Comparison of ENCODE assay signal across 29 cellular contexts in the genomic region with DNA sequence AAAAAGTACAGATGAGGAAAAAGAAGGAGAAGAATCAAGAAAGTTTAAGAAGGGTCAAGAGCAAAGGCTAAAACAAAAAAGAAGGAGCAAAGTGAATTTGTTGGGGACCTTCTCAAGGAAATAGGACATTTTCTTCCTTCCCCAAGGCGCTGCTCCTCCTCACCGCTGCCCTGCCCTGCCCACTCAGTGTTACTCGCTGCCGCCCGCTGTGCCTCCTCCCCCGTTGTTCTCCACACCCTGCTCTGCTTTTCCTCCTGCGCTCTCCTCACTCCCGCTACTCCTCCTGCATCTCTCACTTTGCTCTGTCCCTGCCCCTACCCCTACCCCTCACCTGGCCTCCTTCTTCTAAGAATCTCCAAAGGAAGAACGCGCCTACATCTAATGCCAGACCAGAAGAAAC.
"Had no signal": no experiment of that assay in that cellular context is flagged by ENCODE, and none has a peak within 500 bp of the region (broad histone marks: within the 10 kb centered on the region; RNA-seq: fewer than 3 reads in every experiment).

No MANE protein-coding gene starts in this region.

- H3K9me3 ChIP-seq: esophagus squamous epithelium, gastroesophageal sphincter had no signal

- H3K27ac Mint-ChIP-seq: activated CD4-positive, alpha-beta memory T cell treated with anti-CD3 and anti-CD28 coated beads, Interleukin-2, amount 10 ng/mL, durations not matched to agents 7 days and 5 days; activated CD4-positive, alpha-beta T cell treated with anti-CD3 and anti-CD28 coated beads for 36 hours; activated CD4-positive, alpha-beta T cell treated with anti-CD3 and anti-CD28 coated beads, Interleukin-2, amount 10 ng/mL, durations not matched to agents 7 days and 5 days; activated naive CD4-positive, alpha-beta T cell treated with anti-CD3 and anti-CD28 coated beads for 36 hours; activated naive CD8-positive, alpha-beta T cell; activated T-helper 1 cell treated with anti-CD3 and anti-CD28 coated beads, Interleukin-12 subunit alpha, Interleukin-12 subunit beta, Interleukin-2, Interleukin-4 antibody, amounts not matched to agents 30 ng/mL and 10 ng/mL and 1 ng/mL, durations not matched to agents 14 hours and 24 hours and 36 hours; activated T-helper 2 cell treated with anti-CD3 and anti-CD28 coated beads, Interferon-gamma antibody, Interleukin-2, Interleukin-4, amounts not matched to agents 10 μg/mL and 5 μg/mL and 100 μg/mL, durations not matched to agents 14 hours and 24 hours and 36 hours; dendritic cell treated with granulocyte-macrophage colony-stimulating factor and Interleukin-4, amounts not matched to agents 40 ng/mL and 50 ng/mL, for 4 days; effector memory CD8-positive, alpha-beta T cell had no signal

- H3K27me3 Mint-ChIP-seq: activated CD4-positive, alpha-beta memory T cell treated with anti-CD3 and anti-CD28 coated beads, Interleukin-2, amount 10 ng/mL, durations not matched to agents 7 days and 5 days; activated CD4-positive, alpha-beta T cell treated with anti-CD3 and anti-CD28 coated beads for 36 hours; activated CD4-positive, alpha-beta T cell treated with anti-CD3 and anti-CD28 coated beads, Interleukin-2, amount 10 ng/mL, durations not matched to agents 7 days and 5 days; activated naive CD8-positive, alpha-beta T cell; central memory CD8-positive, alpha-beta T cell; dendritic cell treated with granulocyte-macrophage colony-stimulating factor and Interleukin-4, amounts not matched to agents 40 ng/mL and 50 ng/mL, for 4 days; effector memory CD8-positive, alpha-beta T cell had no signal

- H3K4me3 ChIP-seq: coronary artery, esophagus squamous epithelium, gastroesophageal sphincter had no signal

- DNase-seq: activated CD4-positive, alpha-beta memory T cell treated with anti-CD3 and anti-CD28 coated beads, Interleukin-2, amount 10 ng/mL, durations not matched to agents 7 days and 5 days; activated CD4-positive, alpha-beta T cell treated with anti-CD3 and anti-CD28 coated beads for 36 hours; activated CD4-positive, alpha-beta T cell treated with anti-CD3 and anti-CD28 coated beads, Interleukin-2, amount 10 ng/mL, durations not matched to agents 7 days and 5 days; activated CD4-positive, alpha-beta T cell treated with anti-CD3 and anti-CD28 coated beads, Interleukin-2, amount 50 U/mL, for 4 hours; activated CD4-positive, CD25-positive, alpha-beta regulatory T cell; activated CD4-positive, CD25-positive, alpha-beta regulatory T cell treated with anti-CD3 and anti-CD28 coated beads, Interleukin-2, amount 50 U/mL, for 72 hours; activated CD8-positive, alpha-beta memory T cell treated with anti-CD3 and anti-CD28 coated beads, Interleukin-2, amount 50 U/mL, for 48 hours; activated effector memory CD4-positive, alpha-beta T cell treated with anti-CD3 and anti-CD28 coated beads, Interleukin-2, amount 50 U/mL, for 16 hours; activated naive CD4-positive, alpha-beta T cell treated with anti-CD3 and anti-CD28 coated beads for 36 hours; activated T-cell treated with anti-CD3 and anti-CD28 coated beads for 4 hours; activated T-cell treated with anti-CD3 and anti-CD28 coated beads, Interleukin-2, amount 50 U/mL, for 4 hours; amniotic stem cell; anterior cingulate cortex; brain microvascular endothelial cell; effector CD4-positive, alpha-beta T cell; effector memory CD8-positive, alpha-beta T cell; esophagus squamous epithelium; foreskin melanocyte; hippocampal formation; T-helper 1 cell; T-helper 2 cell had no signal

- H3K4me1 Mint-ChIP-seq: activated CD4-positive, alpha-beta memory T cell treated with anti-CD3 and anti-CD28 coated beads, Interleukin-2, amount 10 ng/mL, durations not matched to agents 7 days and 5 days; activated CD4-positive, alpha-beta T cell treated with anti-CD3 and anti-CD28 coated beads, Interleukin-2, amount 10 ng/mL, durations not matched to agents 7 days and 5 days; central memory CD8-positive, alpha-beta T cell had no signal

- H3K27ac ChIP-seq: brain microvascular endothelial cell, coronary artery, epithelial cell of prostate, esophagus squamous epithelium, gastroesophageal sphincter had no signal

- H3K9me3 Mint-ChIP-seq: activated CD4-positive, alpha-beta memory T cell treated with anti-CD3 and anti-CD28 coated beads, Interleukin-2, amount 10 ng/mL, durations not matched to agents 7 days and 5 days; activated CD4-positive, alpha-beta T cell treated with anti-CD3 and anti-CD28 coated beads, Interleukin-2, amount 10 ng/mL, durations not matched to agents 7 days and 5 days; activated naive CD4-positive, alpha-beta T cell treated with anti-CD3 and anti-CD28 coated beads for 36 hours; activated T-cell treated with anti-CD3 and anti-CD28 coated beads, Interleukin-2, amount 50 U/mL, for 4 hours; activated T-helper 1 cell treated with anti-CD3 and anti-CD28 coated beads, Interleukin-12 subunit alpha, Interleukin-12 subunit beta, Interleukin-2, Interleukin-4 antibody, amounts not matched to agents 30 ng/mL and 10 ng/mL and 1 ng/mL, durations not matched to agents 14 hours and 24 hours and 36 hours; activated T-helper 2 cell treated with anti-CD3 and anti-CD28 coated beads, Interferon-gamma antibody, Interleukin-2, Interleukin-4, amounts not matched to agents 10 μg/mL and 5 μg/mL and 100 μg/mL, durations not matched to agents 14 hours and 24 hours and 36 hours; central memory CD8-positive, alpha-beta T cell; dendritic cell treated with granulocyte-macrophage colony-stimulating factor and Interleukin-4, amounts not matched to agents 40 ng/mL and 50 ng/mL, for 4 days; effector memory CD8-positive, alpha-beta T cell had no signal

- H3K27me3 ChIP-seq: brain microvascular endothelial cell, esophagus squamous epithelium, gastroesophageal sphincter had no signal

- ATAC-seq: activated CD4-positive, alpha-beta T cell treated with anti-CD3 and anti-CD28 coated beads for 36 hours; activated T-cell treated with anti-CD3 and anti-CD28 coated beads, Interleukin-2, amount 50 U/mL, for 4 hours; effector memory CD8-positive, alpha-beta T cell; gastroesophageal sphincter had no signal

- H3K4me3 Mint-ChIP-seq: activated CD4-positive, alpha-beta memory T cell treated with anti-CD3 and anti-CD28 coated beads, Interleukin-2, amount 10 ng/mL, durations not matched to agents 7 days and 5 days; activated CD4-positive, alpha-beta T cell treated with anti-CD3 and anti-CD28 coated beads for 36 hours; activated CD4-positive, alpha-beta T cell treated with anti-CD3 and anti-CD28 coated beads, Interleukin-2, amount 10 ng/mL, durations not matched to agents 7 days and 5 days; activated naive CD4-positive, alpha-beta T cell treated with anti-CD3 and anti-CD28 coated beads for 36 hours; activated naive CD8-positive, alpha-beta T cell; activated T-cell treated with anti-CD3 and anti-CD28 coated beads, Interleukin-2, amount 50 U/mL, for 4 hours; activated T-helper 1 cell treated with anti-CD3 and anti-CD28 coated beads, Interleukin-12 subunit alpha, Interleukin-12 subunit beta, Interleukin-2, Interleukin-4 antibody, amounts not matched to agents 30 ng/mL and 10 ng/mL and 1 ng/mL, durations not matched to agents 14 hours and 24 hours and 36 hours; central memory CD8-positive, alpha-beta T cell; dendritic cell treated with granulocyte-macrophage colony-stimulating factor and Interleukin-4, amounts not matched to agents 40 ng/mL and 50 ng/mL, for 4 days; effector memory CD8-positive, alpha-beta T cell had no signal
